16 cellular contexts compared by ENCODE assay signal in genomic region chr16:80253741-80254140, GRCh38.
DNase-seq lines count a peak whose midpoint lies in the region; ATAC-seq and TF ChIP-seq lines count a peak whose summit lies in the region.
"Had no signal": no experiment of that assay in that cellular context is flagged by ENCODE, and none has a peak within 500 bp of the region (broad histone marks: within the 10 kb centered on the region; RNA-seq: fewer than 3 reads in every experiment).

No MANE protein-coding gene starts in this region.

- no peak for ATAC-seq in HG02763 (IDR thresholded peaks at IDR 0.05; ENCODE audit: unreplicated experiment)
- ATAC-seq: CD8-positive, alpha-beta T cell had no signal

- H3K36me3 Mint-ChIP-seq in neural progenitor cell: no peaks in the 10 kb centered on the region
- H3K36me3 Mint-ChIP-seq: CD8-positive, alpha-beta T cell had no signal

- peaks cover 4% of the 10 kb centered on the region for H3K4me1 ChIP-seq in neural progenitor cell
- peaks cover 0 to 4% of the 10 kb centered on the region in 2 donors for H3K4me1 ChIP-seq in thyroid gland
- H3K4me1 ChIP-seq: BLaER1 had no signal

- H3K27ac ChIP-seq in neural progenitor cell: no peak overlapping the region
- no peak overlapping the region for H3K27ac ChIP-seq in thyroid gland
- H3K27ac ChIP-seq: BLaER1, GM23248, HL-60 had no signal

- H3K36me3 ChIP-seq in neural progenitor cell (no peaks in the 10 kb centered on the region), thyroid gland (no peaks in the 10 kb centered on the region)
- H3K36me3 ChIP-seq: BLaER1 had no signal

- TF ChIP-seq CTCF in neural progenitor cell (IDR thresholded peaks at IDR 0.05) (no peak), thyroid gland (IDR thresholded peaks at IDR 0.05) (no peak)

- no peak overlapping the region for H3K9ac ChIP-seq in neural progenitor cell
- H3K9ac ChIP-seq: BLaER1, GM23248 had no signal

- intact Hi-C loops in thyroid gland (cut with DNase I): no loop called here

- H3K4me3 ChIP-seq in neural progenitor cell: no peak overlapping the region
- H3K4me3 ChIP-seq in thyroid gland (replicated peaks in 1 of 3): no peak overlapping the region
- H3K4me3 ChIP-seq: BLaER1, GM23248 had no signal

- H3K27me3 ChIP-seq in neural progenitor cell: no peaks in the 10 kb centered on the region
- H3K27me3 ChIP-seq in thyroid gland: no peaks in the 10 kb centered on the region
- H3K27me3 ChIP-seq: BLaER1 had no signal

- no peak overlapping the region for H3K27ac Mint-ChIP-seq in neural progenitor cell
- H3K27ac Mint-ChIP-seq: CD8-positive, alpha-beta T cell had no signal

- H3K4me2 ChIP-seq in neural progenitor cell: no peak overlapping the region
- H3K4me2 ChIP-seq: BLaER1 had no signal

- H3K9me3 ChIP-seq in neural progenitor cell (ENCODE audit: low read depth) (no peaks in the 10 kb centered on the region), thyroid gland (no peaks in the 10 kb centered on the region)
- H3K9me3 ChIP-seq: BLaER1 had no signal

- H3K27me3 Mint-ChIP-seq in neural progenitor cell (ENCODE audit: insufficient read depth, low read depth): peaks cover 4% of the 10 kb centered on the region

- no peak for TF ChIP-seq POLR2A in thyroid gland (IDR thresholded peaks at IDR 0.05)

- H3K4me3 Mint-ChIP-seq in neural progenitor cell: no peak overlapping the region
- H3K4me3 Mint-ChIP-seq: CD8-positive, alpha-beta T cell had no signal

- H2AFZ ChIP-seq in neural progenitor cell (replicated peaks): peak overlapping the region; percentile 72
- H2AFZ ChIP-seq: GM23248 had no signal

- H3K4me1 Mint-ChIP-seq in neural progenitor cell: no peaks in the 10 kb centered on the region

- DNase-seq in astrocyte of the hippocampus (ENCODE audit: low read depth, low spot score) (peak; percentile 69), kidney tubule cell (ENCODE audit: low spot score) (peak; percentile 43), neural progenitor cell (ENCODE audit: low spot score) (no peak), thyroid gland (peak; percentile 22 to 51), C1 segment of cervical spinal cord (lab: John Stamatoyannopoulos, UW) (no peak), NCI-H748 (lab: John Stamatoyannopoulos, UW; ENCODE audit: unreplicated experiment) (no peak)
- DNase-seq: 8988T; Calu3; CD8-positive, alpha-beta T cell; DMS79 treated with DMSO at 0.1 percent for 48 hours; GF-D8; GM23248; HCEC 1CT had no signal

- WGBS in thyroid gland, 2 donors: 45 to 53% methylated on average over 5 of the region's 5 CpGs

- H4K20me1 ChIP-seq in neural progenitor cell (ENCODE audit: low read depth): no peaks in the 10 kb centered on the region
- H4K20me1 ChIP-seq: BLaER1 had no signal

- H3K79me2 ChIP-seq in neural progenitor cell (ENCODE audit: low read depth): no peaks in the 10 kb centered on the region

- H3K9me3 Mint-ChIP-seq in neural progenitor cell: no peaks in the 10 kb centered on the region
- H3K9me3 Mint-ChIP-seq: CD8-positive, alpha-beta T cell had no signal

- H3F3A ChIP-seq in neural progenitor cell (ENCODE audit: low read depth): no peaks in the 10 kb centered on the region

Comparison
In these comparisons a context has a peak if more than half of its experiments do, and no peak if none do; other contexts are left out.
1. DNase-seq: peak in astrocyte of the hippocampus (single experiment), kidney tubule cell (single experiment) and thyroid gland (2 of 2); none in neural progenitor cell (single experiment), C1 segment of cervical spinal cord (0 of 14) and NCI-H748 (single experiment).